Comparison of ENCODE assay signal across 12 cellular contexts in the genomic region with DNA sequence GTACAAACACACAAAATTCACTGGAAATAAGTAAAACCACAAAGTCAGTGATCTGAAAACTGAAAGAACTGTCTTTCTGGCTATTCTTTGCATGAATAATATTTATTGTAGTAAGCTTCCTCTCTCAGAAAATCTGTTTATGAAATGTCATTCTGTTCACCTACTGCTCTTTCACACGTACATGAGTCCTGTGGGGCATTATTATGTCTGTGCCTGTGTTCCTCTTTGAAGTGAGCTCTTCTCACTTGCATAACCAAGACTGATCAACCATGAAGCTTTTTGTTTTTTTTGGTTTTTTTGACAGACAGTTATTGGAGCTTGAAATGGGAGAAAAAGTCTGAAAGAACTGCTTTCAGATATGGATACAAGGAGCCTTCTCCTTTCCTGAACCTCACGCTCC.
DNase-seq lines count a peak whose midpoint lies in the region; ATAC-seq and FAIRE-seq lines count a peak whose summit lies in the region.
"Had no signal": no experiment of that assay in that cellular context is flagged by ENCODE, and none has a peak within 500 bp of the region (broad histone marks: within the 10 kb centered on the region; RNA-seq: fewer than 3 reads in every experiment).

No MANE protein-coding gene starts in this region.

- ATAC-seq in GM19395 (IDR thresholded peaks at IDR 0.05; ENCODE audit: unreplicated experiment) = peak; percentile 89
- peak; percentile 86 for ATAC-seq in HG02970 (IDR thresholded peaks at IDR 0.05; ENCODE audit: low FRiP score, unreplicated experiment)
- ATAC-seq in left colon = no peak

- peak; percentile 81 for DNase-seq in GF-D8 (lab: John Stamatoyannopoulos, UW)
- peak; percentile 28 for DNase-seq in RCC 7860 (ENCODE audit: low spot score)
- DNase-seq in urothelium cell line (ENCODE audit: low spot score) = no peak
- no peak for DNase-seq in left colon
- no peak for DNase-seq in activated naive CD4-positive, alpha-beta T cell (lab: John Stamatoyannopoulos, UW)
- DNase-seq in stimulated activated CD4-positive, alpha-beta T cell treated with anti-CD3 and anti-CD28 coated beads, Interleukin-2, amount 100 ng/mL, for 48 hours = no peak
- DNase-seq: head of caudate nucleus, KG1, NCI-H526, testis had no signal

- intact Hi-C loops in left colon (cut with DNase I, micrococcal nuclease) = no loop called here

- peak; percentile 74 for FAIRE-seq in RCC 7860 (lab: Jason Lieb, UNC)
- no peak for FAIRE-seq in urothelium cell line (lab: Jason Lieb, UNC)

Comparison
In these comparisons a context has a peak if more than half of its experiments do, and no peak if none do; other contexts are left out.
1. DNase-seq: peak in GF-D8 (single experiment) and RCC 7860 (single experiment); none in urothelium cell line (single experiment), left colon (0 of 2), activated naive CD4-positive, alpha-beta T cell (0 of 4) and stimulated activated CD4-positive, alpha-beta T cell treated with anti-CD3 and anti-CD28 coated beads, Interleukin-2, amount 100 ng/mL, for 48 hours (0 of 2).